8 cellular contexts compared by ENCODE assay signal in the genomic region with DNA sequence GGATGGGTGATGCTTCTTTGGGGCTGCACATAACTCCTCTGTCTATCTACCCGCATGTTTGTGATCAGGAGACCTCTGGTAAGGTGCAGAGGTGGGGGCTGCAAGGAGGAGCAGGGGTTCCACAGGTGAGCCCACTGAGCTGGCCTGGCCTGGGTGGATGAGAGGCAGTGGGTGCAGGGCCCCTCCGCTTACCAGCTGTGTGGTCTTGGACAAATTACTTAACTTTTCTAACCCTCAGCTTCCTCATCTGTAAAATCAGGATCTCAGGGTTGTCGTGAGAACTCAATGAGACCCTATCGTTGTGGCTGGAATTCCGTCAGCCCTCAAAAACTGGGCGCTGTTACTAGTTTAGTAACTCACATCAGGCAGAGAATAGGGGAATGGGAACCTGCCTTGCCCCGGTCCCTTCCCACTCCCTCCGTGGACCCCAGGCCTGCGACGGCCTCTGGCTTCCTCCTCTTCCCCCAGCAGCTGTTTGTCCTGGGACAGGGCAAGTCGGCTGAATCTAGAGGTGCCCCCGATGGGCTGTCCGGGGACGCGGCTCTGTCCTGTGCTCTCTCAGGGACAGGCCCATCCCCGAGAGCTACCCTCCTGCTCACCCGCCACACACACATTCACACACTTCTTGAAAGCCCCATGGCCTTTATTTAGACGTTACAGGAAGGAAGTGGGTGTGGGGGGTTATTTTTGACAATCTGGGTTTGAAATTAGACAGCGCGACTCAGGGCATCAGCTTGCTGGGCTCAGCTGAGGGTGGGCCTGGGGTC. TPM values are rescaled to one million over a fixed set of nuclear protein-coding genes. Genes with fewer than 3 reads are reported as not detected.
DNase-seq lines count a peak whose midpoint lies in the region; ATAC-seq and TF ChIP-seq lines count a peak whose summit lies in the region.

No MANE protein-coding gene starts in this region.

- no peaks in the 10 kb centered on the region for H3K27me3 ChIP-seq in CD4-positive, alpha-beta memory T cell (ENCODE audit: insufficient read depth, low read length)
- no peaks in the 10 kb centered on the region for H3K27me3 ChIP-seq in right atrium auricular region

- peak overlapping the region; percentile 85 to 97 (median 94) for H3K4me3 Mint-ChIP-seq in CD4-positive, alpha-beta memory T cell

- H3K27ac Mint-ChIP-seq in CD4-positive, alpha-beta memory T cell, result peak overlapping the region; percentile 98 to 100 (median 99)

- H3K9me3 ChIP-seq in CD4-positive, alpha-beta memory T cell (ENCODE audit: control insufficient read depth in 1 of 2, low read length in 2 of 2), result no peaks in the 10 kb centered on the region
- no peaks in the 10 kb centered on the region for H3K9me3 ChIP-seq in right atrium auricular region

- peak; percentile 49 for ATAC-seq in GM21423 (IDR thresholded peaks at IDR 0.05; ENCODE audit: unreplicated experiment)

- intact Hi-C loops in CD4-positive, alpha-beta memory T cell (cut with micrococcal nuclease), result no loop called here

- peaks cover 95% of the 10 kb centered on the region for H3K4me1 ChIP-seq in CD4-positive, alpha-beta memory T cell (ENCODE audit: insufficient read depth, low read length)
- peaks cover 0 to 50% of the 10 kb centered on the region in 2 donors for H3K4me1 ChIP-seq in right atrium auricular region

- POLR2A ChIA-PET in CD4-positive, alpha-beta memory T cell (lab: Charles Lee; ENCODE audit: partially characterized antibody), result interaction anchor here (1.0 to 13.5 kb wide), 17 partner anchors 10 to 496 kb away, joined by 3 to 1807 read pairs (median 5); a partner anchor contains a TSS

- peaks cover 66 to 88% (median 78%) of the 10 kb centered on the region in 4 donors for H3K4me1 Mint-ChIP-seq in CD4-positive, alpha-beta memory T cell

- peak overlapping the region; percentile 47 to 58 for H3K4me3 ChIP-seq in CD4-positive, alpha-beta memory T cell (ENCODE audit: low read length in 2 of 2)
- no peak overlapping the region for H3K4me3 ChIP-seq in right atrium auricular region

- peaks cover 37 to 63% of the 10 kb centered on the region in 2 donors for H3K36me3 Mint-ChIP-seq in CD4-positive, alpha-beta memory T cell

- CTCF ChIA-PET in CD4-positive, alpha-beta memory T cell (lab: Charles Lee; ENCODE audit: partially characterized antibody), result interaction anchor here (0.9 to 13.5 kb wide), 9 partner anchors 10 to 149 kb away, joined by 3 to 774 read pairs (median 3); a partner anchor contains a TSS

- peak overlapping the region; percentile 96 for H3K27ac ChIP-seq in CD4-positive, alpha-beta memory T cell (ENCODE audit: low read depth, low read length)
- H3K27ac ChIP-seq in right atrium auricular region (peak overlapping the region; percentile 35 to 69), temporal lobe (ENCODE audit: low read depth, low read length) (peak overlapping the region; percentile 44)

- H3K9me3 Mint-ChIP-seq in CD4-positive, alpha-beta memory T cell, result no peaks in the 10 kb centered on the region

- peaks cover 0 to 3% of the 10 kb centered on the region in 2 donors for H3K27me3 Mint-ChIP-seq in CD4-positive, alpha-beta memory T cell

- no peak for TF ChIP-seq CTCF in right atrium auricular region (IDR thresholded peaks at IDR 0.05)

- peaks cover 42% of the 10 kb centered on the region for H3K36me3 ChIP-seq in CD4-positive, alpha-beta memory T cell (ENCODE audit: insufficient read depth, low read length)
- H3K36me3 ChIP-seq in right atrium auricular region, result no peaks in the 10 kb centered on the region

- DNase-seq in CD4-positive, alpha-beta memory T cell, result peak; percentile 83 to 91 (median 85)
- peak; percentile 59 to 72 for DNase-seq in Kasumi-1 (lab: John Stamatoyannopoulos, UW)
- peak; percentile 82 for DNase-seq in activated CD8-positive, alpha-beta memory T cell treated with anti-CD3 and anti-CD28 coated beads, Interleukin-2, amount 50 U/mL, for 48 hours
- no peak for DNase-seq in right atrium auricular region (ENCODE audit: low spot score)
- no peak for DNase-seq in SHP77 (lab: John Stamatoyannopoulos, UW)
- DNase-seq in NCI-H128 (lab: John Stamatoyannopoulos, UW; ENCODE audit: unreplicated experiment), result no peak

RNA-seq across cellular contexts. Expression of a gene that starts 7.6 kb away (rescaled TPM):
- 100 to 1,000 TPM; 189 to 199 TPM for total RNA-seq in CD4-positive, alpha-beta memory T cell
- polyA plus RNA-seq in CD4-positive, alpha-beta memory T cell, result 100 to 1,000 TPM; 126 to 325 TPM
- total RNA-seq in right atrium auricular region (1 to 10 TPM; 3.7 to 7.5 TPM), temporal lobe (2.5 TPM)

RNA-seq across cellular contexts. Expression of a gene that starts 11.7 kb away (rescaled TPM):
- total RNA-seq in CD4-positive, alpha-beta memory T cell, result 100 to 1,000 TPM; 142 to 148 TPM
- polyA plus RNA-seq in CD4-positive, alpha-beta memory T cell, result 100 to 1,000 TPM; 102 to 114 TPM
- total RNA-seq in right atrium auricular region (100 to 1,000 TPM; 160 to 183 TPM), temporal lobe (117 TPM)

RNA-seq across cellular contexts. Expression of a gene that starts 11.9 kb away (rescaled TPM):
- 10 to 100 TPM; 68.6 to 70.8 TPM for total RNA-seq in CD4-positive, alpha-beta memory T cell
- 10 to 100 TPM; 68.8 to 69.8 TPM for polyA plus RNA-seq in CD4-positive, alpha-beta memory T cell
- 10 to 100 TPM; 16.5 to 28.4 TPM for total RNA-seq in right atrium auricular region
- 19.9 TPM for total RNA-seq in temporal lobe

RNA-seq across cellular contexts. Expression of a gene that starts 15.0 kb away (rescaled TPM):
- 100 to 1,000 TPM; 423 to 425 TPM for total RNA-seq in CD4-positive, alpha-beta memory T cell
- polyA plus RNA-seq in CD4-positive, alpha-beta memory T cell, result 100 to 1,000 TPM; 155 to 244 TPM
- total RNA-seq in right atrium auricular region (100 to 1,000 TPM; 398 to 533 TPM), temporal lobe (276 TPM)

RNA-seq across cellular contexts. Expression of a gene that starts 15.2 kb away (rescaled TPM):
- total RNA-seq in CD4-positive, alpha-beta memory T cell, result not detected
- polyA plus RNA-seq in CD4-positive, alpha-beta memory T cell, result not detected
- total RNA-seq in right atrium auricular region (not detected), temporal lobe (not detected)

Comparison
In these comparisons a context has a peak if more than half of its experiments do, and no peak if none do; other contexts are left out.
1. DNase-seq: peak in CD4-positive, alpha-beta memory T cell (5 of 5), Kasumi-1 (2 of 2) and activated CD8-positive, alpha-beta memory T cell treated with anti-CD3 and anti-CD28 coated beads, Interleukin-2, amount 50 U/mL, for 48 hours (single experiment); none in right atrium auricular region (single experiment), SHP77 (0 of 2) and NCI-H128 (single experiment).
2. H3K27ac ChIP-seq: peak in every context shown above with its lines; median percentile 96 in CD4-positive, alpha-beta memory T cell; 52 in right atrium auricular region; 44 in temporal lobe.
3. H3K4me3 ChIP-seq: peak in CD4-positive, alpha-beta memory T cell (2 of 2); none in right atrium auricular region (0 of 2).
4. RNA of a gene that starts 7.6 kb away (total RNA-seq): 189 to 199 TPM in CD4-positive, alpha-beta memory T cell; 3.7 to 7.5 TPM in right atrium auricular region and 2.5 TPM in temporal lobe (single experiment); every median in the first group is over 10 times any median in the second.